ENCODE assay signal across 19 cellular contexts in genomic region chr2:234420406-234420805, GRCh38.
DNase-seq lines count a peak whose midpoint lies in the region; ATAC-seq and TF ChIP-seq lines count a peak whose summit lies in the region.
"Had no signal": no experiment of that assay in that cellular context is flagged by ENCODE, and none has a peak within 500 bp of the region (broad histone marks: within the 10 kb centered on the region; RNA-seq: fewer than 3 reads in every experiment).

No MANE protein-coding gene starts in this region.

- DNase-seq in NCI-H748 (lab: John Stamatoyannopoulos, UW; ENCODE audit: unreplicated experiment) = peak; percentile 54
- DNase-seq in NCI-H748 treated with DMSO at 0.1 percent for 48 hours (lab: John Stamatoyannopoulos, UW) = no peak
- DNase-seq in Caco-2 = no peak
- DNase-seq in activated naive CD8-positive, alpha-beta T cell treated with anti-CD3 and anti-CD28 coated beads for 36 hours = no peak
- DNase-seq in naive B cell = no peak
- DNase-seq in coronary artery (ENCODE audit: low spot score) = no peak
- DNase-seq: 8988T; activated B cell treated with CpG ODN at 0.5 μM for 24 hours; activated CD8-positive, alpha-beta memory T cell treated with anti-CD3 and anti-CD28 coated beads, Interleukin-2, amount 50 U/mL, for 48 hours; NCI-H1694 treated with DMSO at 0.1 percent for 48 hours; NCI-H524 treated with DMSO at 0.1 percent for 48 hours; stimulated activated CD4-positive, alpha-beta T cell treated with anti-CD3 and anti-CD28 coated beads, Interleukin-2, amount 100 ng/mL, for 48 hours; SW 1271; thyroid gland had no signal

- H3K27ac Mint-ChIP-seq in Caco-2 (ENCODE audit: unreplicated experiment) (peak overlapping the region; percentile 53), naive B cell (peak overlapping the region in 1 of 6 donors; percentile 75)
- H3K27ac Mint-ChIP-seq in activated naive CD8-positive, alpha-beta T cell treated with anti-CD3 and anti-CD28 coated beads for 36 hours = peak overlapping the region; percentile 67
- H3K27ac Mint-ChIP-seq: activated B cell treated with CpG ODN at 0.5 μM for 24 hours had no signal

- TF ChIP-seq CTCF in Caco-2 (IDR thresholded peaks at IDR 0.05; ENCODE audit: insufficient read depth in 1 of 2, low read depth in 1 of 2, low read length in 1 of 2, severe bottlenecking in 1 of 2, unreplicated experiment in 1 of 2) (no peak), coronary artery (IDR thresholded peaks at IDR 0.05) (no peak)

- no peaks in the 10 kb centered on the region for H3K27me3 Mint-ChIP-seq in Caco-2 (ENCODE audit: insufficient read depth, unreplicated experiment)
- H3K27me3 Mint-ChIP-seq in activated naive CD8-positive, alpha-beta T cell treated with anti-CD3 and anti-CD28 coated beads for 36 hours = no peaks in the 10 kb centered on the region
- peaks cover 0 to 2% (median 0%) of the 10 kb centered on the region in 3 donors for H3K27me3 Mint-ChIP-seq in naive B cell
- H3K27me3 Mint-ChIP-seq: activated B cell treated with CpG ODN at 0.5 μM for 24 hours had no signal

- POLR2A ChIA-PET in Caco-2 (lab: Charles Lee) = no interaction called here

- H3K4me3 Mint-ChIP-seq in Caco-2 (ENCODE audit: unreplicated experiment) = no peak overlapping the region
- H3K4me3 Mint-ChIP-seq in activated naive CD8-positive, alpha-beta T cell treated with anti-CD3 and anti-CD28 coated beads for 36 hours = no peak overlapping the region
- peak overlapping the region in 2 of 8 donors; percentile 59 to 71 for H3K4me3 Mint-ChIP-seq in naive B cell
- H3K4me3 Mint-ChIP-seq: activated B cell treated with CpG ODN at 0.5 μM for 24 hours had no signal

- CTCF ChIA-PET in Caco-2 (lab: Charles Lee) = no interaction called here

- no TSS peak for BruUV-seq in Caco-2 (replicated peaks; lab: Mats Ljungman, UMichigan)

- peak; percentile 23 to 47 for ATAC-seq in naive B cell (ENCODE audit: low read depth in 2 of 2)
- no peak for ATAC-seq in GM18861 (IDR thresholded peaks at IDR 0.05; ENCODE audit: unreplicated experiment)
- ATAC-seq in HG03039 (IDR thresholded peaks at IDR 0.05; ENCODE audit: unreplicated experiment) = no peak
- ATAC-seq: GM12878 had no signal

- H3K4me3 ChIP-seq in Caco-2 (ENCODE audit: low read depth, low read length) (no peak overlapping the region), coronary artery (no peak overlapping the region)
- H3K4me3 ChIP-seq: GM12878, Peyer's patch, thyroid gland had no signal

- peaks cover 8% of the 10 kb centered on the region for H3K9me3 Mint-ChIP-seq in Caco-2 (ENCODE audit: unreplicated experiment)
- peaks cover 14% of the 10 kb centered on the region for H3K9me3 Mint-ChIP-seq in activated naive CD8-positive, alpha-beta T cell treated with anti-CD3 and anti-CD28 coated beads for 36 hours
- peaks cover 7 to 18% (median 11%) of the 10 kb centered on the region in 7 donors for H3K9me3 Mint-ChIP-seq in naive B cell

- H3K36me3 Mint-ChIP-seq in Caco-2 (ENCODE audit: insufficient read depth, unreplicated experiment) (peaks cover under 1% of the 10 kb centered on the region), naive B cell (peaks cover 0 to 15% of the 10 kb centered on the region in 2 donors)
- peaks cover 14% of the 10 kb centered on the region for H3K36me3 Mint-ChIP-seq in activated naive CD8-positive, alpha-beta T cell treated with anti-CD3 and anti-CD28 coated beads for 36 hours

- intact Hi-C loops in Caco-2 (cut with micrococcal nuclease; ENCODE audit: unreplicated experiment) = no loop called here

- H3K4me1 Mint-ChIP-seq in Caco-2 (ENCODE audit: low read depth, unreplicated experiment) (peaks cover 34% of the 10 kb centered on the region), naive B cell (peaks cover 52 to 77% (median 64%) of the 10 kb centered on the region in 3 donors)
- H3K4me1 Mint-ChIP-seq in activated naive CD8-positive, alpha-beta T cell treated with anti-CD3 and anti-CD28 coated beads for 36 hours = peaks cover 56% of the 10 kb centered on the region

- peaks cover 46% of the 10 kb centered on the region for H3K4me1 ChIP-seq in Caco-2
- H3K4me1 ChIP-seq: thyroid gland had no signal

- no peaks in the 10 kb centered on the region for H3K27me3 ChIP-seq in Caco-2 (replicated peaks; ENCODE audit: control insufficient read depth, insufficient read depth, low read length)
- H3K27me3 ChIP-seq: Peyer's patch, thyroid gland had no signal

- no peaks in the 10 kb centered on the region for H3K36me3 ChIP-seq in Caco-2 (ENCODE audit: control insufficient read depth, insufficient read depth, low read length)
- H3K36me3 ChIP-seq: Peyer's patch, thyroid gland had no signal

- H3K27ac ChIP-seq in coronary artery = no peak overlapping the region
- H3K27ac ChIP-seq: epithelial cell of prostate, Peyer's patch, thyroid gland had no signal

- no peaks in the 10 kb centered on the region for H3K9me3 ChIP-seq in Caco-2
- H3K9me3 ChIP-seq: Peyer's patch, thyroid gland had no signal

Comparison
In these comparisons a context has a peak if more than half of its experiments do, and no peak if none do; other contexts are left out.
1. ATAC-seq: peak in naive B cell (2 of 2); none in GM18861 (single experiment) and HG03039 (single experiment).